ENCODE assay signal across 1 cellular context in genomic region chr7:77989981-77990566, GRCh38.
A peak's percentile ranks its signal among the peaks of the same experiment; 100 is the strongest.
TF ChIP-seq lines count a peak whose summit lies in the region.

No MANE protein-coding gene starts in this region.

TF ChIP-seq in K562, 482 proteins besides CTCF, POLR2A, EP300 and RAD21 (continued from another document and continues in another):
- TF ChIP-seq ZNF318 (IDR thresholded peaks at IDR 0.05; ENCODE audit: borderline replicate concordance in 1 of 2, low read depth in 1 of 2) = peak in 1 of 2 experiments; percentile 60; a peak in 1 of 4 replicates
- TF ChIP-seq SMAD4 (CRISPR knock-in tag; conservative IDR thresholded peaks at IDR 0.05) = peak; percentile 88
- no peak for TF ChIP-seq TBP (optimal IDR thresholded peaks at IDR 0.05; ENCODE audit: low read depth, low read length)
- no peak for TF ChIP-seq ZNF408 (CRISPR knock-in tag; IDR thresholded peaks at IDR 0.05; ENCODE audit: low read depth)
- TF ChIP-seq MEIS2 (IDR thresholded peaks at IDR 0.05; ENCODE audit: partially characterized antibody) = no peak
- TF ChIP-seq, protein P1, sequence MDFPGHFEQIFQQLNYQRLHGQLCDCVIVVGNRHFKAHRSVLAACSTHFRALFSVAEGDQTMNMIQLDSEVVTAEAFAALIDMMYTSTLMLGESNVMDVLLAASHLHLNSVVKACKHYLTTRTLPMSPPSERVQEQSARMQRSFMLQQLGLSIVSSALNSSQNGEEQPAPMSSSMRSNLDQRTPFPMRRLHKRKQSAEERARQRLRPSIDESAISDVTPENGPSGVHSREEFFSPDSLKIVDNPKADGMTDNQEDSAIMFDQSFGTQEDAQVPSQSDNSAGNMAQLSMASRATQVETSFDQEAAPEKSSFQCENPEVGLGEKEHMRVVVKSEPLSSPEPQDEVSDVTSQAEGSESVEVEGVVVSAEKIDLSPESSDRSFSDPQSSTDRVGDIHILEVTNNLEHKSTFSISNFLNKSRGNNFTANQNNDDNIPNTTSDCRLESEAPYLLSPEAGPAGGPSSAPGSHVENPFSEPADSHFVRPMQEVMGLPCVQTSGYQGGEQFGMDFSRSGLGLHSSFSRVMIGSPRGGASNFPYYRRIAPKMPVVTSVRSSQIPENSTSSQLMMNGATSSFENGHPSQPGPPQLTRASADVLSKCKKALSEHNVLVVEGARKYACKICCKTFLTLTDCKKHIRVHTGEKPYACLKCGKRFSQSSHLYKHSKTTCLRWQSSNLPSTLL (IDR thresholded peaks at IDR 0.05) = no peak
- peak; percentile 82 for TF ChIP-seq ZNF766 (CRISPR knock-in tag; conservative IDR thresholded peaks at IDR 0.05)
- TF ChIP-seq EGR1 (conservative IDR thresholded peaks at IDR 0.05) = peak; percentile 81
- TF ChIP-seq ZFP30 (CRISPR knock-in tag; IDR thresholded peaks at IDR 0.05; ENCODE audit: borderline replicate concordance) = no peak
- no peak for TF ChIP-seq ZNF695 (CRISPR knock-in tag; IDR thresholded peaks at IDR 0.05)
- peak; percentile 40; the same call in 1 of the 2 replicates for TF ChIP-seq ESRRA (IDR thresholded peaks at IDR 0.05; ENCODE audit: borderline replicate concordance, low read depth)
- TF ChIP-seq, protein P2, sequence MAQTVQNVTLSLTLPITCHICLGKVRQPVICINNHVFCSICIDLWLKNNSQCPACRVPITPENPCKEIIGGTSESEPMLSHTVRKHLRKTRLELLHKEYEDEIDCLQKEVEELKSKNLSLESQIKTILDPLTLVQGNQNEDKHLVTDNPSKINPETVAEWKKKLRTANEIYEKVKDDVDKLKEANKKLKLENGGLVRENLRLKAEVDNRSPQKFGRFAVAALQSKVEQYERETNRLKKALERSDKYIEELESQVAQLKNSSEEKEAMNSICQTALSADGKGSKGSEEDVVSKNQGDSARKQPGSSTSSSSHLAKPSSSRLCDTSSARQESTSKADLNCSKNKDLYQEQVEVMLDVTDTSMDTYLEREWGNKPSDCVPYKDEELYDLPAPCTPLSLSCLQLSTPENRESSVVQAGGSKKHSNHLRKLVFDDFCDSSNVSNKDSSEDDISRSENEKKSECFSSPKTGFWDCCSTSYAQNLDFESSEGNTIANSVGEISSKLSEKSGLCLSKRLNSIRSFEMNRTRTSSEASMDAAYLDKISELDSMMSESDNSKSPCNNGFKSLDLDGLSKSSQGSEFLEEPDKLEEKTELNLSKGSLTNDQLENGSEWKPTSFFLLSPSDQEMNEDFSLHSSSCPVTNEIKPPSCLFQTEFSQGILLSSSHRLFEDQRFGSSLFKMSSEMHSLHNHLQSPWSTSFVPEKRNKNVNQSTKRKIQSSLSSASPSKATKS (CRISPR knock-in tag; IDR thresholded peaks at IDR 0.05) = no peak
- TF ChIP-seq, protein P3, sequence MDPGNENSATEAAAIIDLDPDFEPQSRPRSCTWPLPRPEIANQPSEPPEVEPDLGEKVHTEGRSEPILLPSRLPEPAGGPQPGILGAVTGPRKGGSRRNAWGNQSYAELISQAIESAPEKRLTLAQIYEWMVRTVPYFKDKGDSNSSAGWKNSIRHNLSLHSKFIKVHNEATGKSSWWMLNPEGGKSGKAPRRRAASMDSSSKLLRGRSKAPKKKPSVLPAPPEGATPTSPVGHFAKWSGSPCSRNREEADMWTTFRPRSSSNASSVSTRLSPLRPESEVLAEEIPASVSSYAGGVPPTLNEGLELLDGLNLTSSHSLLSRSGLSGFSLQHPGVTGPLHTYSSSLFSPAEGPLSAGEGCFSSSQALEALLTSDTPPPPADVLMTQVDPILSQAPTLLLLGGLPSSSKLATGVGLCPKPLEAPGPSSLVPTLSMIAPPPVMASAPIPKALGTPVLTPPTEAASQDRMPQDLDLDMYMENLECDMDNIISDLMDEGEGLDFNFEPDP (CRISPR knock-in tag; IDR thresholded peaks at IDR 0.05) = no peak
- TF ChIP-seq EZH2 (IDR thresholded peaks at IDR 0.05; ENCODE audit: borderline replicate concordance, low read depth, low read length) = no peak
- TF ChIP-seq, protein P4, sequence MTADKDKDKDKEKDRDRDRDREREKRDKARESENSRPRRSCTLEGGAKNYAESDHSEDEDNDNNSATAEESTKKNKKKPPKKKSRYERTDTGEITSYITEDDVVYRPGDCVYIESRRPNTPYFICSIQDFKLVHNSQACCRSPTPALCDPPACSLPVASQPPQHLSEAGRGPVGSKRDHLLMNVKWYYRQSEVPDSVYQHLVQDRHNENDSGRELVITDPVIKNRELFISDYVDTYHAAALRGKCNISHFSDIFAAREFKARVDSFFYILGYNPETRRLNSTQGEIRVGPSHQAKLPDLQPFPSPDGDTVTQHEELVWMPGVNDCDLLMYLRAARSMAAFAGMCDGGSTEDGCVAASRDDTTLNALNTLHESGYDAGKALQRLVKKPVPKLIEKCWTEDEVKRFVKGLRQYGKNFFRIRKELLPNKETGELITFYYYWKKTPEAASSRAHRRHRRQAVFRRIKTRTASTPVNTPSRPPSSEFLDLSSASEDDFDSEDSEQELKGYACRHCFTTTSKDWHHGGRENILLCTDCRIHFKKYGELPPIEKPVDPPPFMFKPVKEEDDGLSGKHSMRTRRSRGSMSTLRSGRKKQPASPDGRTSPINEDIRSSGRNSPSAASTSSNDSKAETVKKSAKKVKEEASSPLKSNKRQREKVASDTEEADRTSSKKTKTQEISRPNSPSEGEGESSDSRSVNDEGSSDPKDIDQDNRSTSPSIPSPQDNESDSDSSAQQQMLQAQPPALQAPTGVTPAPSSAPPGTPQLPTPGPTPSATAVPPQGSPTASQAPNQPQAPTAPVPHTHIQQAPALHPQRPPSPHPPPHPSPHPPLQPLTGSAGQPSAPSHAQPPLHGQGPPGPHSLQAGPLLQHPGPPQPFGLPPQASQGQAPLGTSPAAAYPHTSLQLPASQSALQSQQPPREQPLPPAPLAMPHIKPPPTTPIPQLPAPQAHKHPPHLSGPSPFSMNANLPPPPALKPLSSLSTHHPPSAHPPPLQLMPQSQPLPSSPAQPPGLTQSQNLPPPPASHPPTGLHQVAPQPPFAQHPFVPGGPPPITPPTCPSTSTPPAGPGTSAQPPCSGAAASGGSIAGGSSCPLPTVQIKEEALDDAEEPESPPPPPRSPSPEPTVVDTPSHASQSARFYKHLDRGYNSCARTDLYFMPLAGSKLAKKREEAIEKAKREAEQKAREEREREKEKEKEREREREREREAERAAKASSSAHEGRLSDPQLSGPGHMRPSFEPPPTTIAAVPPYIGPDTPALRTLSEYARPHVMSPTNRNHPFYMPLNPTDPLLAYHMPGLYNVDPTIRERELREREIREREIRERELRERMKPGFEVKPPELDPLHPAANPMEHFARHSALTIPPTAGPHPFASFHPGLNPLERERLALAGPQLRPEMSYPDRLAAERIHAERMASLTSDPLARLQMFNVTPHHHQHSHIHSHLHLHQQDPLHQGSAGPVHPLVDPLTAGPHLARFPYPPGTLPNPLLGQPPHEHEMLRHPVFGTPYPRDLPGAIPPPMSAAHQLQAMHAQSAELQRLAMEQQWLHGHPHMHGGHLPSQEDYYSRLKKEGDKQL (CRISPR knock-in tag; IDR thresholded peaks at IDR 0.05; ENCODE audit: borderline replicate concordance) = no peak
- TF ChIP-seq ZNF282 (CRISPR knock-in tag; IDR thresholded peaks at IDR 0.05) = no peak
- TF ChIP-seq ZNF512 (tag; IDR thresholded peaks at IDR 0.05) = no peak
- TF ChIP-seq XRCC3 (IDR thresholded peaks at IDR 0.05) = no peak
- TF ChIP-seq PHTF2 (CRISPR knock-in tag; IDR thresholded peaks at IDR 0.05) = no peak
- TF ChIP-seq, protein P5, sequence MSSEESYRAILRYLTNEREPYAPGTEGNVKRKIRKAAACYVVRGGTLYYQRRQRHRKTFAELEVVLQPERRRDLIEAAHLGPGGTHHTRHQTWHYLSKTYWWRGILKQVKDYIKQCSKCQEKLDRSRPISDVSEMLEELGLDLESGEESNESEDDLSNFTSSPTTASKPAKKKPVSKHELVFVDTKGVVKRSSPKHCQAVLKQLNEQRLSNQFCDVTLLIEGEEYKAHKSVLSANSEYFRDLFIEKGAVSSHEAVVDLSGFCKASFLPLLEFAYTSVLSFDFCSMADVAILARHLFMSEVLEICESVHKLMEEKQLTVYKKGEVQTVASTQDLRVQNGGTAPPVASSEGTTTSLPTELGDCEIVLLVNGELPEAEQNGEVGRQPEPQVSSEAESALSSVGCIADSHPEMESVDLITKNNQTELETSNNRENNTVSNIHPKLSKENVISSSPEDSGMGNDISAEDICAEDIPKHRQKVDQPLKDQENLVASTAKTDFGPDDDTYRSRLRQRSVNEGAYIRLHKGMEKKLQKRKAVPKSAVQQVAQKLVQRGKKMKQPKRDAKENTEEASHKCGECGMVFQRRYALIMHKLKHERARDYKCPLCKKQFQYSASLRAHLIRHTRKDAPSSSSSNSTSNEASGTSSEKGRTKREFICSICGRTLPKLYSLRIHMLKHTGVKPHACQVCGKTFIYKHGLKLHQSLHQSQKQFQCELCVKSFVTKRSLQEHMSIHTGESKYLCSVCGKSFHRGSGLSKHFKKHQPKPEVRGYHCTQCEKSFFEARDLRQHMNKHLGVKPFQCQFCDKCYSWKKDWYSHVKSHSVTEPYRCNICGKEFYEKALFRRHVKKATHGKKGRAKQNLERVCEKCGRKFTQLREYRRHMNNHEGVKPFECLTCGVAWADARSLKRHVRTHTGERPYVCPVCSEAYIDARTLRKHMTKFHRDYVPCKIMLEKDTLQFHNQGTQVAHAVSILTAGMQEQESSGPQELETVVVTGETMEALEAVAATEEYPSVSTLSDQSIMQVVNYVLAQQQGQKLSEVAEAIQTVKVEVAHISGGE (CRISPR knock-in tag; IDR thresholded peaks at IDR 0.05) = peak in 1 of 3 experiments; percentile 66; a peak in 2 of 6 replicates
- TF ChIP-seq SAFB2 (IDR thresholded peaks at IDR 0.05; ENCODE audit: borderline replicate concordance, low read depth, low read length, severe bottlenecking) = no peak
- TF ChIP-seq ZNF76 (CRISPR knock-in tag; IDR thresholded peaks at IDR 0.05; ENCODE audit: borderline replicate concordance) = no peak
- TF ChIP-seq CBX5 (IDR thresholded peaks at IDR 0.05; ENCODE audit: borderline replicate concordance, low read depth) = no peak
- TF ChIP-seq, protein P6, sequence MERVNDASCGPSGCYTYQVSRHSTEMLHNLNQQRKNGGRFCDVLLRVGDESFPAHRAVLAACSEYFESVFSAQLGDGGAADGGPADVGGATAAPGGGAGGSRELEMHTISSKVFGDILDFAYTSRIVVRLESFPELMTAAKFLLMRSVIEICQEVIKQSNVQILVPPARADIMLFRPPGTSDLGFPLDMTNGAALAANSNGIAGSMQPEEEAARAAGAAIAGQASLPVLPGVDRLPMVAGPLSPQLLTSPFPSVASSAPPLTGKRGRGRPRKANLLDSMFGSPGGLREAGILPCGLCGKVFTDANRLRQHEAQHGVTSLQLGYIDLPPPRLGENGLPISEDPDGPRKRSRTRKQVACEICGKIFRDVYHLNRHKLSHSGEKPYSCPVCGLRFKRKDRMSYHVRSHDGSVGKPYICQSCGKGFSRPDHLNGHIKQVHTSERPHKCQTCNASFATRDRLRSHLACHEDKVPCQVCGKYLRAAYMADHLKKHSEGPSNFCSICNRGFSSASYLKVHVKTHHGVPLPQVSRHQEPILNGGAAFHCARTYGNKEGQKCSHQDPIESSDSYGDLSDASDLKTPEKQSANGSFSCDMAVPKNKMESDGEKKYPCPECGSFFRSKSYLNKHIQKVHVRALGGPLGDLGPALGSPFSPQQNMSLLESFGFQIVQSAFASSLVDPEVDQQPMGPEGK (CRISPR knock-in tag; IDR thresholded peaks at IDR 0.05; ENCODE audit: borderline replicate concordance) = peak; percentile 25; the same call in 1 of the 2 replicates
